Comparison of ENCODE assay signal across 1 cellular context in genomic region chr16:4749700-4750257, GRCh38.
TF ChIP-seq lines count a peak whose summit lies in the region.

No MANE protein-coding gene starts in this region.

TF ChIP-seq in K562, 482 proteins besides CTCF, POLR2A, EP300 and RAD21:
- TF ChIP-seq CHD4 (IDR thresholded peaks at IDR 0.05; ENCODE audit: insufficient read depth, insufficient replicate concordance, low read depth, low read length, poor library complexity, severe bottlenecking) (no peak), BHLHE40 (IDR thresholded peaks at IDR 0.05; ENCODE audit: low read length) (0 out of 2 replicates have a peak, but pooled peaks have one; percentile 14), POLR2G (IDR thresholded peaks at IDR 0.05; ENCODE audit: low read depth, low read length) (peak; percentile 63)
